Comparison of ENCODE assay signal across 1 cellular context in the genomic region with DNA sequence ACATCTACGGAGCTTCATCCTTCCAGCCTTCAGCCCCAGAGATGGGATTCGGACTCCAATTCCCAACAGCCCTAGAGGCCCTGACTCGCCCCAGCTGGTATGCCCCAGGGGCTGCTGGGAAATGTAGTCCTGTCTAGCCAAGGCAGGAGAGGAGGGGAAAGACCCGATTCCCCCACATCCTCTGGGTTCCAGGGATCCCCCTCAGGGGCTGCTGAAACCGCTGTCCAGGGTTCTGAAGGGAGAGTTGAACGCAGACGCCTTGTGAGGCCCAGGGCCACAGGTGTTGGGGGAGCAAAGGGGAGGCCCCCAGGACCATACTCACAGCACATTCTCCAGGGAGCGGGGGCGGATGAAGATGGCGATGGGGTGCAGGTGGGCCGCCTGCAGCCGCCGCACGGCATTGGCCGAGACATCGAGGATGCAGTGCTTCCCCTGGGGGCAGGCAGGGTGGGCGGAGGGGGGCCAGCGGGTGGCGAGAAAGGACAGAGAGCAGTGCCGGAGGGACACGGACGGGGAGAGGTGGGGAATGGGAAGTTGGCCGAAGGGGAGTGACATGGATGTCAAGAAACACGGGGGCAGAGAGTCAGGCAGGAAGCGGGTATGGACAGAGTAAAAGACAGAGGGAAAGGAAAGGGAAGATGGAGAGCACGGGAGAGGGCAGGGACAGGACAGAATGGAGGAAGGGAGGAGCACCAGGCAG.
TF ChIP-seq lines count a peak whose summit lies in the region.

No MANE protein-coding gene starts in this region.

TF ChIP-seq in GM23338, 12 proteins besides CTCF, POLR2A, EP300 and RAD21 (continued from another document):
- TF ChIP-seq, protein P1, sequence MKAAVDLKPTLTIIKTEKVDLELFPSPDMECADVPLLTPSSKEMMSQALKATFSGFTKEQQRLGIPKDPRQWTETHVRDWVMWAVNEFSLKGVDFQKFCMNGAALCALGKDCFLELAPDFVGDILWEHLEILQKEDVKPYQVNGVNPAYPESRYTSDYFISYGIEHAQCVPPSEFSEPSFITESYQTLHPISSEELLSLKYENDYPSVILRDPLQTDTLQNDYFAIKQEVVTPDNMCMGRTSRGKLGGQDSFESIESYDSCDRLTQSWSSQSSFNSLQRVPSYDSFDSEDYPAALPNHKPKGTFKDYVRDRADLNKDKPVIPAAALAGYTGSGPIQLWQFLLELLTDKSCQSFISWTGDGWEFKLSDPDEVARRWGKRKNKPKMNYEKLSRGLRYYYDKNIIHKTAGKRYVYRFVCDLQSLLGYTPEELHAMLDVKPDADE (IDR thresholded peaks at IDR 0.05), result peak; percentile 99
- peak; percentile 84 for TF ChIP-seq CREB1 (CRISPR knock-in tag; IDR thresholded peaks at IDR 0.05; ENCODE audit: low read depth)
- TF ChIP-seq, protein P2, sequence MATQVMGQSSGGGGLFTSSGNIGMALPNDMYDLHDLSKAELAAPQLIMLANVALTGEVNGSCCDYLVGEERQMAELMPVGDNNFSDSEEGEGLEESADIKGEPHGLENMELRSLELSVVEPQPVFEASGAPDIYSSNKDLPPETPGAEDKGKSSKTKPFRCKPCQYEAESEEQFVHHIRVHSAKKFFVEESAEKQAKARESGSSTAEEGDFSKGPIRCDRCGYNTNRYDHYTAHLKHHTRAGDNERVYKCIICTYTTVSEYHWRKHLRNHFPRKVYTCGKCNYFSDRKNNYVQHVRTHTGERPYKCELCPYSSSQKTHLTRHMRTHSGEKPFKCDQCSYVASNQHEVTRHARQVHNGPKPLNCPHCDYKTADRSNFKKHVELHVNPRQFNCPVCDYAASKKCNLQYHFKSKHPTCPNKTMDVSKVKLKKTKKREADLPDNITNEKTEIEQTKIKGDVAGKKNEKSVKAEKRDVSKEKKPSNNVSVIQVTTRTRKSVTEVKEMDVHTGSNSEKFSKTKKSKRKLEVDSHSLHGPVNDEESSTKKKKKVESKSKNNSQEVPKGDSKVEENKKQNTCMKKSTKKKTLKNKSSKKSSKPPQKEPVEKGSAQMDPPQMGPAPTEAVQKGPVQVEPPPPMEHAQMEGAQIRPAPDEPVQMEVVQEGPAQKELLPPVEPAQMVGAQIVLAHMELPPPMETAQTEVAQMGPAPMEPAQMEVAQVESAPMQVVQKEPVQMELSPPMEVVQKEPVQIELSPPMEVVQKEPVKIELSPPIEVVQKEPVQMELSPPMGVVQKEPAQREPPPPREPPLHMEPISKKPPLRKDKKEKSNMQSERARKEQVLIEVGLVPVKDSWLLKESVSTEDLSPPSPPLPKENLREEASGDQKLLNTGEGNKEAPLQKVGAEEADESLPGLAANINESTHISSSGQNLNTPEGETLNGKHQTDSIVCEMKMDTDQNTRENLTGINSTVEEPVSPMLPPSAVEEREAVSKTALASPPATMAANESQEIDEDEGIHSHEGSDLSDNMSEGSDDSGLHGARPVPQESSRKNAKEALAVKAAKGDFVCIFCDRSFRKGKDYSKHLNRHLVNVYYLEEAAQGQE (IDR thresholded peaks at IDR 0.05; ENCODE audit: unreplicated experiment), result peak; percentile 88
